In genomic region chr6:28384143-28384533, GRCh38 we compare ENCODE assay signal across 12 cellular contexts. TPM values are rescaled to one million over a fixed set of nuclear protein-coding genes. Genes with fewer than 3 reads are reported as not detected.
DNase-seq lines count a peak whose midpoint lies in the region; ATAC-seq and TF ChIP-seq lines count a peak whose summit lies in the region.
"Had no signal": no experiment of that assay in that cellular context is flagged by ENCODE, and none has a peak within 500 bp of the region (broad histone marks: within the 10 kb centered on the region; RNA-seq: fewer than 3 reads in every experiment).

No MANE protein-coding gene starts in this region.

- no peak overlapping the region for H3K4me3 Mint-ChIP-seq in type B pancreatic cell
- no peak overlapping the region for H3K4me3 Mint-ChIP-seq in stimulated activated naive B cell treated with anti-CD40 and anti-IgM and Interleukin-4, amounts not matched to agents 10 μg/mL and 1 μg/mL and 100 μg/mL, for 72 hours
- H3K4me3 Mint-ChIP-seq: central memory CD8-positive, alpha-beta T cell had no signal

- peak overlapping the region; percentile 60; the same call in 1 of the 2 replicates for H3K4me3 ChIP-seq in MM.1S (ENCODE audit: low read length)
- H3K4me3 ChIP-seq in esophagus muscularis mucosa, result no peak overlapping the region

- ATAC-seq in esophagus mucosa, result no peak
- no peak for ATAC-seq in stimulated activated naive B cell treated with anti-CD40 and anti-IgM and Interleukin-4, amounts not matched to agents 10 μg/mL and 1 μg/mL and 100 μg/mL, for 72 hours (replicated peaks)

- DNase-seq in MM.1S, result no peak
- no peak for DNase-seq in esophagus muscularis mucosa (ENCODE audit: extremely low spot score)
- DNase-seq in type B pancreatic cell (ENCODE audit: extremely low spot score, unreplicated experiment), result no peak
- DNase-seq in stimulated activated naive B cell treated with anti-CD40 and anti-IgM and Interleukin-4, amounts not matched to agents 10 μg/mL and 1 μg/mL and 100 μg/mL, for 72 hours, result no peak
- DNase-seq: activated CD4-positive, CD25-positive, alpha-beta regulatory T cell treated with anti-CD3 and anti-CD28 coated beads, Interleukin-2, amount 50 U/mL, for 72 hours; activated naive CD8-positive, alpha-beta T cell treated with anti-CD3 and anti-CD28 coated beads for 36 hours; CD4-positive, alpha-beta memory T cell; KG1; NCI-H524; RPMI8226 had no signal

- no peak overlapping the region for H2AFZ ChIP-seq in MM.1S (ENCODE audit: low read length)

- peaks cover 12% of the 10 kb centered on the region for H3K4me1 Mint-ChIP-seq in type B pancreatic cell (ENCODE audit: unreplicated experiment)
- H3K4me1 Mint-ChIP-seq in stimulated activated naive B cell treated with anti-CD40 and anti-IgM and Interleukin-4, amounts not matched to agents 10 μg/mL and 1 μg/mL and 100 μg/mL, for 72 hours, result peaks cover 15 to 34% of the 10 kb centered on the region in 2 donors

- peaks cover 8% of the 10 kb centered on the region; the same call in 1 of the 2 replicates for H3F3A ChIP-seq in MM.1S (ENCODE audit: insufficient read depth, low read length)

- no peaks in the 10 kb centered on the region for H3K9me3 ChIP-seq in MM.1S (replicated peaks; ENCODE audit: insufficient read depth, low read length)
- H3K9me3 ChIP-seq in esophagus muscularis mucosa, result no peaks in the 10 kb centered on the region

- no peak overlapping the region for H3K9ac ChIP-seq in MM.1S (ENCODE audit: low read length)

- peak overlapping the region; percentile 91 for H3K27ac Mint-ChIP-seq in type B pancreatic cell
- H3K27ac Mint-ChIP-seq in stimulated activated naive B cell treated with anti-CD40 and anti-IgM and Interleukin-4, amounts not matched to agents 10 μg/mL and 1 μg/mL and 100 μg/mL, for 72 hours, result no peak overlapping the region

- no peaks in the 10 kb centered on the region for H3K9me2 ChIP-seq in MM.1S (replicated peaks; ENCODE audit: insufficient read depth, low read length)

- TF ChIP-seq POLR2A in esophagus muscularis mucosa (IDR thresholded peaks at IDR 0.05; ENCODE audit: low read depth), result no peak

- no peaks in the 10 kb centered on the region for H3K36me3 ChIP-seq in MM.1S (replicated peaks; ENCODE audit: insufficient read depth, low read length)
- H3K36me3 ChIP-seq in esophagus muscularis mucosa, result peaks cover 0 to 53% (median 40%) of the 10 kb centered on the region in 4 donors

- H4K20me1 ChIP-seq in MM.1S (ENCODE audit: insufficient read depth, low read length), result no peaks in the 10 kb centered on the region

- H3K4me2 ChIP-seq in MM.1S (ENCODE audit: low read depth, low read length), result peak overlapping the region; percentile 80; the same call in 1 of the 2 replicates

- TF ChIP-seq EP300 in esophagus muscularis mucosa (IDR thresholded peaks at IDR 0.05), result no peak

- H3K27ac ChIP-seq in MM.1S (ENCODE audit: low read length), result no peak overlapping the region; the same call in 1 of the 2 replicates
- H3K27ac ChIP-seq in esophagus muscularis mucosa (replicated peaks in 1 of 4), result peak overlapping the region in 3 of 4 donors; percentile 75 to 86 (median 83)

- TF ChIP-seq CTCF in MM.1S (IDR thresholded peaks at IDR 0.05; ENCODE audit: low read length), result no peak
- TF ChIP-seq CTCF in esophagus muscularis mucosa (IDR thresholded peaks at IDR 0.05), result no peak
- no peak for TF ChIP-seq CTCF in type B pancreatic cell (conservative IDR thresholded peaks at IDR 0.05)

- intact Hi-C loops in esophagus muscularis mucosa (cut with DNase I), result no loop called here

- H3K79me2 ChIP-seq in MM.1S (ENCODE audit: low read length), result no peaks in the 10 kb centered on the region

- H3K36me3 Mint-ChIP-seq in type B pancreatic cell, result peaks cover 45% of the 10 kb centered on the region
- peaks cover 45 to 64% of the 10 kb centered on the region in 2 donors for H3K36me3 Mint-ChIP-seq in stimulated activated naive B cell treated with anti-CD40 and anti-IgM and Interleukin-4, amounts not matched to agents 10 μg/mL and 1 μg/mL and 100 μg/mL, for 72 hours

- H3K9me3 Mint-ChIP-seq in type B pancreatic cell, result peaks cover 5% of the 10 kb centered on the region
- peaks cover 0 to 6% of the 10 kb centered on the region in 2 donors for H3K9me3 Mint-ChIP-seq in stimulated activated naive B cell treated with anti-CD40 and anti-IgM and Interleukin-4, amounts not matched to agents 10 μg/mL and 1 μg/mL and 100 μg/mL, for 72 hours
- H3K9me3 Mint-ChIP-seq: central memory CD8-positive, alpha-beta T cell had no signal

- H3K27me3 ChIP-seq in MM.1S (replicated peaks; ENCODE audit: insufficient read depth, low read length) (no peaks in the 10 kb centered on the region), esophagus muscularis mucosa (no peaks in the 10 kb centered on the region)

- 88% methylated on average over 2 of the region's 2 CpGs for WGBS in esophagus muscularis mucosa

- no peaks in the 10 kb centered on the region for H3K27me3 Mint-ChIP-seq in type B pancreatic cell
- H3K27me3 Mint-ChIP-seq in stimulated activated naive B cell treated with anti-CD40 and anti-IgM and Interleukin-4, amounts not matched to agents 10 μg/mL and 1 μg/mL and 100 μg/mL, for 72 hours, result no peaks in the 10 kb centered on the region
- H3K27me3 Mint-ChIP-seq: activated naive CD8-positive, alpha-beta T cell treated with anti-CD3 and anti-CD28 coated beads for 36 hours; CD4-positive, alpha-beta memory T cell; central memory CD8-positive, alpha-beta T cell had no signal

- H3K4me1 ChIP-seq in MM.1S (ENCODE audit: low read length) (peaks cover 6% of the 10 kb centered on the region), esophagus muscularis mucosa (peaks cover 10 to 30% (median 16%) of the 10 kb centered on the region in 4 donors)

RNA-seq across cellular contexts. Expression of gene ZSCAN12, which starts 15.4 kb away (rescaled TPM):
- total RNA-seq in esophagus muscularis mucosa (1 to 10 TPM; 4.0 to 5.7 (median 4.6) TPM), type B pancreatic cell (ENCODE audit: low replicate concordance) (9.6 and 12.4 TPM in 2 replicates), esophagus mucosa (2.5 TPM)

RNA-seq across cellular contexts. Expression of gene ZKSCAN3, which starts 34.4 kb away (rescaled TPM):
- total RNA-seq in esophagus muscularis mucosa (10 to 100 TPM in 1 of 4 donors, 1 to 10 TPM in 3; 2.8 to 10.4 (median 6.4) TPM), type B pancreatic cell (ENCODE audit: low replicate concordance) (9.3 and 12.6 TPM in 2 replicates), esophagus mucosa (2.4 TPM)

RNA-seq across cellular contexts. Expression of gene ZSCAN31, which starts 48.2 kb away (rescaled TPM):
- total RNA-seq in esophagus muscularis mucosa, result 10 to 100 TPM; 13.1 to 39.1 (median 24.1) TPM
- total RNA-seq in type B pancreatic cell (ENCODE audit: low replicate concordance), result 6.2 TPM in 2 replicates
- 9.4 TPM for total RNA-seq in esophagus mucosa

RNA-seq across cellular contexts. Expression of gene ZSCAN23, which starts 59.2 kb away (rescaled TPM):
- 1 to 10 TPM; 1.0 to 2.9 (median 2.1) TPM for total RNA-seq in esophagus muscularis mucosa
- total RNA-seq in type B pancreatic cell (ENCODE audit: low replicate concordance), result 10.3 and 11.2 TPM in 2 replicates
- 0.72 TPM for total RNA-seq in esophagus mucosa
